In genomic region chr21:45899317-45900033, GRCh38 we compare ENCODE assay signal across 28 cellular contexts.
"Had no signal": no experiment of that assay in that cellular context is flagged by ENCODE, and none has a peak within 500 bp of the region (broad histone marks: within the 10 kb centered on the region; RNA-seq: fewer than 3 reads in every experiment).

No MANE protein-coding gene starts in this region.

- H3K27ac Mint-ChIP-seq: activated CD8-positive, alpha-beta T cell treated with anti-CD3 and anti-CD28 coated beads, Interleukin-2, amount 10 ng/mL, durations not matched to agents 7 days and 5 days; activated naive CD4-positive, alpha-beta T cell treated with anti-CD3 and anti-CD28 coated beads, Interleukin-2, amount 50 U/mL, for 24 hours; activated T-helper 1 cell treated with anti-CD3 and anti-CD28 coated beads, Interleukin-12 subunit alpha, Interleukin-12 subunit beta, Interleukin-2, Interleukin-4 antibody, amounts not matched to agents 30 ng/mL and 10 ng/mL and 1 ng/mL, durations not matched to agents 14 hours and 24 hours and 36 hours; endodermal cell; mesothelial cell of epicardium; nephron; stimulated activated effector memory CD8-positive, alpha-beta T cell treated with anti-CD3 and anti-CD28 coated beads, Interleukin-12 subunit alpha, Interleukin-12 subunit beta, amount 100 ng/mL, for 72 hours; stimulated activated naive CD8-positive, alpha-beta T cell treated with anti-CD3 and anti-CD28 coated beads, Interleukin-15, amount 100 ng/mL, for 72 hours; T-helper 17 cell had no signal

- H3K4me1 ChIP-seq: colonic mucosa, gastrocnemius medialis, pancreas, psoas muscle had no signal

- H3K4me1 Mint-ChIP-seq: endodermal cell; stimulated activated effector memory CD8-positive, alpha-beta T cell treated with anti-CD3 and anti-CD28 coated beads, Interleukin-12 subunit alpha, Interleukin-12 subunit beta, amount 100 ng/mL, for 72 hours; stimulated activated naive CD8-positive, alpha-beta T cell treated with anti-CD3 and anti-CD28 coated beads, Interleukin-15, amount 100 ng/mL, for 72 hours had no signal

- H3K9me3 Mint-ChIP-seq: activated naive CD4-positive, alpha-beta T cell treated with anti-CD3 and anti-CD28 coated beads, Interleukin-2, amount 50 U/mL, for 24 hours; activated T-helper 1 cell treated with anti-CD3 and anti-CD28 coated beads, Interleukin-12 subunit alpha, Interleukin-12 subunit beta, Interleukin-2, Interleukin-4 antibody, amounts not matched to agents 30 ng/mL and 10 ng/mL and 1 ng/mL, durations not matched to agents 14 hours and 24 hours and 36 hours; endodermal cell; mesothelial cell of epicardium; stimulated activated effector memory CD8-positive, alpha-beta T cell treated with anti-CD3 and anti-CD28 coated beads, Interleukin-12 subunit alpha, Interleukin-12 subunit beta, amount 100 ng/mL, for 72 hours; stimulated activated naive CD8-positive, alpha-beta T cell treated with anti-CD3 and anti-CD28 coated beads, Interleukin-15, amount 100 ng/mL, for 72 hours had no signal

- H3K36me3 Mint-ChIP-seq: mesothelial cell of epicardium; stimulated activated effector memory CD8-positive, alpha-beta T cell treated with anti-CD3 and anti-CD28 coated beads, Interleukin-12 subunit alpha, Interleukin-12 subunit beta, amount 100 ng/mL, for 72 hours had no signal

- ATAC-seq: activated CD8-positive, alpha-beta T cell treated with anti-CD3 and anti-CD28 coated beads, Interleukin-2, amount 10 ng/mL, durations not matched to agents 7 days and 5 days; gastrocnemius medialis; left colon; psoas muscle; right cardiac atrium; stimulated activated effector memory CD8-positive, alpha-beta T cell treated with anti-CD3 and anti-CD28 coated beads, Interleukin-12 subunit alpha, Interleukin-12 subunit beta, amount 100 ng/mL, for 72 hours; stimulated activated naive CD8-positive, alpha-beta T cell treated with anti-CD3 and anti-CD28 coated beads, Interleukin-15, amount 100 ng/mL, for 72 hours; T-helper 17 cell had no signal

- H3K27ac ChIP-seq: brain microvascular endothelial cell, colonic mucosa, esophagus squamous epithelium, gastrocnemius medialis, pancreas, psoas muscle, tibial nerve had no signal

- H3K4me3 ChIP-seq: colonic mucosa, esophagus squamous epithelium, gastrocnemius medialis, lung, pancreas, psoas muscle, tibial nerve had no signal

- DNase-seq: activated CD4-positive, alpha-beta T cell treated with anti-CD3 and anti-CD28 coated beads for 48 hours; activated CD4-positive, CD25-positive, alpha-beta regulatory T cell; activated CD8-positive, alpha-beta T cell treated with anti-CD3 and anti-CD28 coated beads, Interleukin-2, amount 10 ng/mL, durations not matched to agents 7 days and 5 days; activated gamma-delta T cell treated with Interleukin-2 at 50 U/mL for 16 hours; anterior cingulate cortex; brain microvascular endothelial cell; colonic mucosa; endodermal cell; esophagus squamous epithelium; gastrocnemius medialis; hippocampal formation; left colon; stimulated activated CD4-positive, alpha-beta T cell treated with anti-CD3 and anti-CD28 coated beads, Interleukin-2, amount 100 ng/mL, for 24 hours; stimulated activated naive CD8-positive, alpha-beta T cell treated with anti-CD3 and anti-CD28 coated beads, Interleukin-15, amount 100 ng/mL, for 72 hours; SW 1271; T-helper 17 cell had no signal

- H3K4me3 Mint-ChIP-seq: activated CD8-positive, alpha-beta T cell treated with anti-CD3 and anti-CD28 coated beads, Interleukin-2, amount 10 ng/mL, durations not matched to agents 7 days and 5 days; activated naive CD4-positive, alpha-beta T cell treated with anti-CD3 and anti-CD28 coated beads, Interleukin-2, amount 50 U/mL, for 24 hours; activated T-helper 1 cell treated with anti-CD3 and anti-CD28 coated beads, Interleukin-12 subunit alpha, Interleukin-12 subunit beta, Interleukin-2, Interleukin-4 antibody, amounts not matched to agents 30 ng/mL and 10 ng/mL and 1 ng/mL, durations not matched to agents 14 hours and 24 hours and 36 hours; endodermal cell; mesothelial cell of epicardium; nephron; stimulated activated effector memory CD8-positive, alpha-beta T cell treated with anti-CD3 and anti-CD28 coated beads, Interleukin-12 subunit alpha, Interleukin-12 subunit beta, amount 100 ng/mL, for 72 hours; stimulated activated naive CD8-positive, alpha-beta T cell treated with anti-CD3 and anti-CD28 coated beads, Interleukin-15, amount 100 ng/mL, for 72 hours; T-helper 17 cell had no signal

- H3K36me3 ChIP-seq: brain microvascular endothelial cell, colonic mucosa, esophagus squamous epithelium, gastrocnemius medialis, pancreas had no signal

- H3K27me3 Mint-ChIP-seq: activated naive CD4-positive, alpha-beta T cell treated with anti-CD3 and anti-CD28 coated beads, Interleukin-2, amount 50 U/mL, for 24 hours; stimulated activated naive CD8-positive, alpha-beta T cell treated with anti-CD3 and anti-CD28 coated beads, Interleukin-15, amount 100 ng/mL, for 72 hours; T-helper 17 cell had no signal

- FAIRE-seq: islet of Langerhans, pancreas, urothelium cell line had no signal

- H3K27me3 ChIP-seq: brain microvascular endothelial cell, colonic mucosa, esophagus squamous epithelium, pancreas, tibial nerve had no signal

- H3K9me3 ChIP-seq: colonic mucosa, esophagus squamous epithelium, gastrocnemius medialis, pancreas, psoas muscle, tibial nerve had no signal
